In the genomic region with DNA sequence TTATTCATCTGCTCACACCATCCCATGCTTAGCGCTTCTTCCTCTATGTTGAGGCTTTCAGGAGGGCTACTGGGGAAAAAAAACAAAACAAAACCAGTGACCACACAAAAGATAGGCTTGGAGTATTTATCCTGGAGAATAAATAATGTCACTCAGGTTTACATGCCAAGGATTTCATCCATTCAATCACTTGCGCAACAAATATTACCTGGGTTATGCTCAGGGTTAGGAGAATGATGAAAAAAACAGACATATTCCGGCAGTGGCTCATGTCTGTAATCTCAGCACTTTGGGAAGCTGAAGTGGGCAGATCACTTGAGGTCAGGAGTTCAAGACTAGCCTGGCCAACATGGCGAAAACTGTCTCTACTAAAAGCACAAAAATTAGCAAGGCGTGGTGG, we compare ENCODE assay signal across 36 cellular contexts. TPM values are rescaled to one million over a fixed set of nuclear protein-coding genes. Genes with fewer than 3 reads are reported as not detected.
"Had no signal": no experiment of that assay in that cellular context is flagged by ENCODE, and none has a peak within 500 bp of the region (broad histone marks: within the 10 kb centered on the region; RNA-seq: fewer than 3 reads in every experiment).

No MANE protein-coding gene starts in this region.

- H3K36me3 ChIP-seq: adrenal gland, brain microvascular endothelial cell, breast epithelium had no signal

- FAIRE-seq: astrocyte, TTC549 had no signal

- H3K4me1 ChIP-seq: breast epithelium had no signal

- H3K27ac ChIP-seq: adrenal gland, body of pancreas, brain microvascular endothelial cell, breast epithelium, VCaP had no signal

- H3K4me3 ChIP-seq: adrenal gland, body of pancreas, breast epithelium had no signal

- DNase-seq: activated B cell treated with CpG ODN at 0.5 μM for 24 hours; activated CD4-positive, alpha-beta memory T cell treated with anti-CD3 and anti-CD28 coated beads for 36 hours; activated CD4-positive, alpha-beta T cell treated with anti-CD3 and anti-CD28 coated beads for 4 hours; activated CD4-positive, alpha-beta T cell treated with anti-CD3 and anti-CD28 coated beads, Interleukin-2, amount 10 ng/mL, durations not matched to agents 24 days and 14 days; activated CD4-positive, alpha-beta T cell treated with anti-CD3 and anti-CD28 coated beads, Interleukin-2, amount 50 U/mL, for 1 hour; activated CD4-positive, alpha-beta T cell treated with anti-CD3 and anti-CD28 coated beads, Interleukin-2, amount 50 U/mL, for 4 hours; activated CD4-positive, CD25-positive, alpha-beta regulatory T cell treated with anti-CD3 and anti-CD28 coated beads, Interleukin-2, amount 50 U/mL, for 72 hours; activated CD8-positive, alpha-beta memory T cell treated with anti-CD3 and anti-CD28 coated beads, Interleukin-2, amount 50 U/mL, for 4 hours; activated CD8-positive, alpha-beta T cell treated with anti-CD3 and anti-CD28 coated beads for 36 hours; activated effector memory CD4-positive, alpha-beta T cell treated with anti-CD3 and anti-CD28 coated beads, Interleukin-2, amount 50 U/mL, for 16 hours; activated gamma-delta T cell treated with Interleukin-2 at 50 U/mL for 16 hours; activated naive CD4-positive, alpha-beta T cell; activated naive CD4-positive, alpha-beta T cell treated with anti-CD3 and anti-CD28 coated beads for 36 hours; activated naive CD4-positive, alpha-beta T cell treated with anti-CD3 and anti-CD28 coated beads, Interleukin-2, amount 50 U/mL, for 16 hours; activated naive CD8-positive, alpha-beta T cell treated with anti-CD3 and anti-CD28 coated beads for 36 hours; activated T-cell treated with anti-CD3 and anti-CD28 coated beads for 4 hours; activated T-cell treated with anti-CD3 and anti-CD28 coated beads, Interleukin-2, amount 50 U/mL, for 1 hour; activated T-cell treated with anti-CD3 and anti-CD28 coated beads, Interleukin-2, amount 50 U/mL, for 4 hours; activated T-cell treated with anti-CD3 and anti-CD28 coated beads, Interleukin-2, amount 50 U/mL, for 72 hours; adrenal gland; amniotic stem cell; aorta; body of pancreas; brain microvascular endothelial cell; central memory CD4-positive, alpha-beta T cell; T-helper 2 cell; T-helper 9 cell had no signal

- ATAC-seq: activated CD8-positive, alpha-beta T cell treated with anti-CD3 and anti-CD28 coated beads for 36 hours; activated naive CD4-positive, alpha-beta T cell treated with anti-CD3 and anti-CD28 coated beads, Interleukin-2, amount 50 U/mL, for 72 hours; activated T-cell treated with anti-CD3 and anti-CD28 coated beads, Interleukin-2, amount 50 U/mL, for 4 hours; activated T-cell treated with anti-CD3 and anti-CD28 coated beads, Interleukin-2, amount 50 U/mL, for 72 hours; activated T-helper 17 cell treated with anti-CD3 and anti-CD28 coated beads, Interleukin-2, amount 50 U/mL, for 72 hours; body of pancreas had no signal

- H3K27me3 ChIP-seq: adrenal gland, body of pancreas, brain microvascular endothelial cell had no signal

- H3K9me3 ChIP-seq: adrenal gland, body of pancreas, breast epithelium had no signal

RNA-seq across cellular contexts. Expression of a gene that starts 3.3 kb away (rescaled TPM):
- total RNA-seq: activated B cell treated with CpG ODN at 0.5 μM for 24 hours; activated CD4-positive, alpha-beta T cell treated with anti-CD3 and anti-CD28 coated beads, Interleukin-2, amount 10 ng/mL, durations not matched to agents 24 days and 14 days; activated CD8-positive, alpha-beta memory T cell treated with anti-CD3 and anti-CD28 coated beads for 36 hours; activated CD8-positive, alpha-beta T cell treated with anti-CD3 and anti-CD28 coated beads for 36 hours; activated naive CD4-positive, alpha-beta T cell treated with anti-CD3 and anti-CD28 coated beads for 36 hours; activated naive CD8-positive, alpha-beta T cell treated with anti-CD3 and anti-CD28 coated beads for 36 hours; activated T-cell treated with anti-CD3 and anti-CD28 coated beads, Interleukin-2, amount 50 U/mL, for 4 hours; aorta; body of pancreas; cardiac septum had no signal
- polyA plus RNA-seq: aorta had no signal

RNA-seq across cellular contexts. Expression of a gene that starts 18.5 kb away (rescaled TPM):
- total RNA-seq: activated B cell treated with CpG ODN at 0.5 μM for 24 hours; activated CD8-positive, alpha-beta memory T cell treated with anti-CD3 and anti-CD28 coated beads for 36 hours; activated naive CD4-positive, alpha-beta T cell treated with anti-CD3 and anti-CD28 coated beads, Interleukin-2, amount 50 U/mL, for 72 hours; aorta; body of pancreas; breast epithelium; cerebellum had no signal
- polyA plus RNA-seq: adrenal gland had no signal
